In the genomic region with DNA sequence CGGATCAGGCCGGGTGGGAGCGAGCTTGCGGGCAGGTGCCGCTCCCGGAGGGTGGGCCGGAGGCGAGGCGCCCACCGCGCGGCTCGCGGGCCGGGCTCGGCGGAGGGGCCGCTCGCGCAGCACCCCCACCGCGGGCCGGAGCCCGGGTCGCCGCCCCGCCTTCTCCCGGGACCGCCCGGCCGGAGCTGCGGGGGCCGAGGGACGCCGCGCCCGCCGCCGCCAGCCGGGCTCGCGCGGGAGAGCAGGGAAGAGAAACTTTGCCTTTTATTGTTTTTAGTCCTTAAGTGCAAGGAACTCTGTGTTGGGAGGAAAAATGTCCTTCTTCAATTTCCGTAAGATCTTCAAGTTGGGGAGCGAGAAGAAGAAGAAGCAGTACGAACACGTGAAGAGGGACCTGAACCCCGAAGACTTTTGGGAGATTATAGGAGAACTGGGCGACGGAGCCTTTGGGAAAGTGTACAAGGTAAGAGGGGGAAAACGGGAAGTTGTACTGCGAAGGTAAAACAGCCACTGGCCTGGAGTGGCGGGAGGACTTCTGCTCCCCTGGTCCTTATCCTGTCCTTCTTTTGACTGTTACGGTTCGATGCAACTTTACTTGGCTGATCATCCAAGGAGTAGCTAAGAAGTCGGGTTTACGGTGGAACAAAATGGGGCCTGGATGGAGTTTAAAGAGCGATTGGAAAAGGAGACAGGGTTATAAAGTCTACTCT, we compare ENCODE assay signal across 8 cellular contexts. TPM values are rescaled to one million over a fixed set of nuclear protein-coding genes. Genes with fewer than 3 reads are reported as not detected.
DNase-seq lines count a peak whose midpoint lies in the region; ATAC-seq and TF ChIP-seq lines count a peak whose summit lies in the region.

No MANE protein-coding gene starts in this region.

- no peak overlapping the region for H2BK20ac ChIP-seq in H9 (ENCODE audit: low read depth, low read length, poor library complexity, severe bottlenecking)

- no peaks in the 10 kb centered on the region for H4K20me1 ChIP-seq in H9 (ENCODE audit: control insufficient read depth, insufficient read depth, insufficient read length)

- H3K79me2 ChIP-seq in H9 (ENCODE audit: insufficient read depth, low read length): no peaks in the 10 kb centered on the region

- no peak overlapping the region for H3K27ac ChIP-seq in H9 (ENCODE audit: insufficient read length, low read depth, low read length)

- CTCF ChIA-PET in activated CD8-positive, alpha-beta memory T cell treated with anti-CD3 and anti-CD28 coated beads, Interleukin-2, amount 10 ng/mL, durations not matched to agents 7 days and 5 days (lab: Charles Lee): interaction anchor here (0.7 to 3.0 kb wide), 6 partner anchors 24 to 154 kb away, joined by 3 to 12 read pairs (median 4); a partner anchor contains a TSS
- CTCF ChIA-PET in activated CD4-positive, alpha-beta memory T cell treated with anti-CD3 and anti-CD28 coated beads for 36 hours (lab: Charles Lee): interaction anchor here (0.5 to 1.4 kb wide), 5 partner anchors 47 to 154 kb away, joined by 3 to 9 read pairs (median 3); a partner anchor contains a TSS

- H3K4me1 ChIP-seq in H9 (ENCODE audit: insufficient read depth, low read length): peaks cover 3% of the 10 kb centered on the region; the same call in 1 of the 2 replicates

- no peaks in the 10 kb centered on the region for H3K79me1 ChIP-seq in H9 (ENCODE audit: insufficient read depth, low read depth, low read length, poor library complexity, severe bottlenecking)

- no peaks in the 10 kb centered on the region for H3K27me3 ChIP-seq in H9 (ENCODE audit: insufficient read depth, low read length)

- TF ChIP-seq CTCF in H9 (conservative IDR thresholded peaks at IDR 0.05) (no peak), fibroblast of the aortic adventitia (IDR thresholded peaks at IDR 0.05; ENCODE audit: insufficient read depth, low read length) (no peak), nephron (IDR thresholded peaks at IDR 0.05; ENCODE audit: unreplicated experiment in 3 of 3) (no peak)

- no peak overlapping the region for H3K56ac ChIP-seq in H9 (ENCODE audit: insufficient read length, low read depth, low read length)

- no peaks in the 10 kb centered on the region for H3K9me3 ChIP-seq in H9 (ENCODE audit: control insufficient read depth, low read depth, low read length)

- no peak overlapping the region for H3T11ph ChIP-seq in H9 (ENCODE audit: low read length)

- no peak overlapping the region for H4K5ac ChIP-seq in H9 (ENCODE audit: insufficient read length, low read depth, low read length)

- no peak overlapping the region for H2BK12ac ChIP-seq in H9 (ENCODE audit: insufficient read length, low read depth, low read length)

- H3K23ac ChIP-seq in H9 (ENCODE audit: insufficient read length, low read depth, low read length): no peak overlapping the region

- H3K9me3 Mint-ChIP-seq in activated CD8-positive, alpha-beta memory T cell treated with anti-CD3 and anti-CD28 coated beads, Interleukin-2, amount 10 ng/mL, durations not matched to agents 7 days and 5 days (ENCODE audit: low read depth): no peaks in the 10 kb centered on the region
- H3K9me3 Mint-ChIP-seq in H9 (no peaks in the 10 kb centered on the region), nephron (no peaks in the 10 kb centered on the region)
- H3K9me3 Mint-ChIP-seq in activated CD4-positive, alpha-beta memory T cell treated with anti-CD3 and anti-CD28 coated beads for 36 hours: no peaks in the 10 kb centered on the region

- H3K14ac ChIP-seq in H9 (ENCODE audit: insufficient read depth, low read length): peak overlapping the region; percentile 81; the same call in 1 of the 2 replicates

- H3K4me1 Mint-ChIP-seq in activated CD8-positive, alpha-beta memory T cell treated with anti-CD3 and anti-CD28 coated beads, Interleukin-2, amount 10 ng/mL, durations not matched to agents 7 days and 5 days: peaks cover 38% of the 10 kb centered on the region
- H3K4me1 Mint-ChIP-seq in H9 (peaks cover 25 to 34% of the 10 kb centered on the region in 2 experiments), nephron (peaks cover 37% of the 10 kb centered on the region)
- H3K4me1 Mint-ChIP-seq in activated CD4-positive, alpha-beta memory T cell treated with anti-CD3 and anti-CD28 coated beads for 36 hours (ENCODE audit: low read depth): peaks cover 38% of the 10 kb centered on the region

- H3K4me3 Mint-ChIP-seq in activated CD8-positive, alpha-beta memory T cell treated with anti-CD3 and anti-CD28 coated beads, Interleukin-2, amount 10 ng/mL, durations not matched to agents 7 days and 5 days: peak overlapping the region; percentile 97
- peak overlapping the region; percentile 88 to 90 for H3K4me3 Mint-ChIP-seq in H9
- peak overlapping the region; percentile 94 for H3K4me3 Mint-ChIP-seq in activated CD4-positive, alpha-beta memory T cell treated with anti-CD3 and anti-CD28 coated beads for 36 hours
- peak overlapping the region; percentile 95 to 98 (median 96) for H3K4me3 Mint-ChIP-seq in nephron

- peaks cover 11% of the 10 kb centered on the region for H3K23me2 ChIP-seq in H9 (ENCODE audit: insufficient read length, low read depth, low read length, poor library complexity, severe bottlenecking)

- no peaks in the 10 kb centered on the region for H3K27me3 Mint-ChIP-seq in activated CD8-positive, alpha-beta memory T cell treated with anti-CD3 and anti-CD28 coated beads, Interleukin-2, amount 10 ng/mL, durations not matched to agents 7 days and 5 days
- H3K27me3 Mint-ChIP-seq in H9 (ENCODE audit: low read depth) (peaks cover 2% of the 10 kb centered on the region; the same call in 1 of the 2 replicates), nephron (ENCODE audit: low read depth) (no peaks in the 10 kb centered on the region)
- no peaks in the 10 kb centered on the region for H3K27me3 Mint-ChIP-seq in activated CD4-positive, alpha-beta memory T cell treated with anti-CD3 and anti-CD28 coated beads for 36 hours

- WGBS in H9 (ENCODE audit: extremely low coverage, insufficient read length, low lambda C conversion rate): no CpG with 5 or more reads among the region's 58 CpGs

- no peak overlapping the region for H2BK5ac ChIP-seq in H9 (ENCODE audit: insufficient read length, low read length)

- POLR2A ChIA-PET in activated CD4-positive, alpha-beta memory T cell treated with anti-CD3 and anti-CD28 coated beads for 36 hours (lab: Charles Lee): interaction anchor here (0.6 to 2.3 kb wide), 8 partner anchors 13 to 154 kb away, joined by 3 to 15 read pairs (median 3); a partner anchor contains a TSS

- peak; percentile 55 for ATAC-seq in activated CD8-positive, alpha-beta memory T cell treated with anti-CD3 and anti-CD28 coated beads, Interleukin-2, amount 10 ng/mL, durations not matched to agents 7 days and 5 days
- ATAC-seq in GM21367 (IDR thresholded peaks at IDR 0.05; ENCODE audit: unreplicated experiment): no peak

- DNase-seq in activated CD8-positive, alpha-beta memory T cell treated with anti-CD3 and anti-CD28 coated beads, Interleukin-2, amount 10 ng/mL, durations not matched to agents 7 days and 5 days: no peak
- DNase-seq in activated CD8-positive, alpha-beta memory T cell treated with anti-CD3 and anti-CD28 coated beads, Interleukin-2, amount 50 U/mL, for 4 hours: no peak
- no peak for DNase-seq in H9
- DNase-seq in Kasumi-1 (lab: John Stamatoyannopoulos, UW): peak; percentile 76 to 79
- DNase-seq in activated CD4-positive, alpha-beta memory T cell treated with anti-CD3 and anti-CD28 coated beads for 36 hours: peak; percentile 22
- DNase-seq in fibroblast of the aortic adventitia (ENCODE audit: low read depth): peak; percentile 30

- H3K4me3 ChIP-seq in fibroblast of the aortic adventitia (ENCODE audit: low read depth, low read length): peak overlapping the region; percentile 73

- H2AFZ ChIP-seq in H9 (ENCODE audit: low read length): peak overlapping the region; percentile 89

- peak overlapping the region; percentile 87 for H3K27ac Mint-ChIP-seq in activated CD8-positive, alpha-beta memory T cell treated with anti-CD3 and anti-CD28 coated beads, Interleukin-2, amount 10 ng/mL, durations not matched to agents 7 days and 5 days
- H3K27ac Mint-ChIP-seq in H9: peak overlapping the region in 1 of 3 experiments; percentile 1; a peak in 1 of 7 replicates
- H3K27ac Mint-ChIP-seq in activated CD4-positive, alpha-beta memory T cell treated with anti-CD3 and anti-CD28 coated beads for 36 hours: peak overlapping the region; percentile 80
- H3K27ac Mint-ChIP-seq in nephron: peak overlapping the region; percentile 81 to 95 (median 92)

- H4K8ac ChIP-seq in H9 (replicated peaks; ENCODE audit: insufficient read length, low read depth, low read length): no peak overlapping the region

- no peak overlapping the region for H4K91ac ChIP-seq in H9 (ENCODE audit: insufficient read length, low read depth, low read length)

- no peak overlapping the region for H2BK120ac ChIP-seq in H9 (ENCODE audit: low read depth, low read length, poor library complexity, severe bottlenecking)

- H3K18ac ChIP-seq in H9 (ENCODE audit: insufficient read length, low read depth, low read length): no peak overlapping the region

- peaks cover 9% of the 10 kb centered on the region for H3K36me3 Mint-ChIP-seq in activated CD8-positive, alpha-beta memory T cell treated with anti-CD3 and anti-CD28 coated beads, Interleukin-2, amount 10 ng/mL, durations not matched to agents 7 days and 5 days
- H3K36me3 Mint-ChIP-seq in H9 (ENCODE audit: insufficient read depth in 1 of 3, low read depth in 3 of 3) (no peaks in the 10 kb centered on the region; a peak in 1 of 7 replicates), nephron (ENCODE audit: low read depth) (peaks cover under 1% of the 10 kb centered on the region)
- H3K36me3 Mint-ChIP-seq in activated CD4-positive, alpha-beta memory T cell treated with anti-CD3 and anti-CD28 coated beads for 36 hours: peaks cover 5% of the 10 kb centered on the region

- H3K9ac ChIP-seq in H9 (ENCODE audit: extremely low read depth, insufficient read length, low read length): peak overlapping the region; percentile 67

- no peak overlapping the region for H2AK5ac ChIP-seq in H9 (ENCODE audit: insufficient read length, low read length)

- peak overlapping the region; percentile 98 for H3K4me2 ChIP-seq in H9 (ENCODE audit: insufficient read depth, insufficient read length, low read length)

- intact Hi-C loops in activated CD4-positive, alpha-beta memory T cell treated with anti-CD3 and anti-CD28 coated beads for 36 hours (cut with micrococcal nuclease): loop anchor here (1.0 to 2.0 kb wide), 6 partner anchors 16 to 301 kb away; a partner anchor contains a TSS

- no peak overlapping the region for H2BK15ac ChIP-seq in H9 (ENCODE audit: low read depth, low read length)

- H3K4ac ChIP-seq in H9 (ENCODE audit: low read depth, low read length): no peak overlapping the region

RNA-seq across cellular contexts. Expression of a gene that starts 0.6 kb away (rescaled TPM):
- 10 to 100 TPM; 31.2 to 32.6 TPM for total RNA-seq in activated CD8-positive, alpha-beta memory T cell treated with anti-CD3 and anti-CD28 coated beads, Interleukin-2, amount 10 ng/mL, durations not matched to agents 7 days and 5 days
- 18.4 and 21.0 TPM in 2 replicates for total RNA-seq in H9 (2021)
- 10 to 100 TPM; 26.1 to 27.7 TPM for total RNA-seq in activated CD4-positive, alpha-beta memory T cell treated with anti-CD3 and anti-CD28 coated beads for 36 hours
- 50.1 and 81.3 TPM in 2 replicates for total RNA-seq in fibroblast of the aortic adventitia (ENCODE audit: low replicate concordance)

RNA-seq across cellular contexts. Expression of a gene that starts 49.6 kb away (rescaled TPM):
- total RNA-seq in activated CD8-positive, alpha-beta memory T cell treated with anti-CD3 and anti-CD28 coated beads, Interleukin-2, amount 10 ng/mL, durations not matched to agents 7 days and 5 days: 10 to 100 TPM; 37.5 to 52.0 TPM
- total RNA-seq in H9 (2021) (10.8 and 11.3 TPM in 2 replicates), fibroblast of the aortic adventitia (ENCODE audit: low replicate concordance) (18.4 and 34.9 TPM in 2 replicates)
- total RNA-seq in activated CD4-positive, alpha-beta memory T cell treated with anti-CD3 and anti-CD28 coated beads for 36 hours: 10 to 100 TPM; 56.1 to 57.0 TPM

Comparison
In these comparisons a context has a peak if more than half of its experiments do, and no peak if none do; other contexts are left out.
1. DNase-seq: peak in Kasumi-1 (2 of 2), activated CD4-positive, alpha-beta memory T cell treated with anti-CD3 and anti-CD28 coated beads for 36 hours (single experiment) and fibroblast of the aortic adventitia (single experiment); none in activated CD8-positive, alpha-beta memory T cell treated with anti-CD3 and anti-CD28 coated beads, Interleukin-2, amount 10 ng/mL, durations not matched to agents 7 days and 5 days (single experiment), activated CD8-positive, alpha-beta memory T cell treated with anti-CD3 and anti-CD28 coated beads, Interleukin-2, amount 50 U/mL, for 4 hours (single experiment) and H9 (single experiment).
2. Peak in every context shown above with its lines, with median percentiles within 50 percentile points of each other: H3K4me3 Mint-ChIP-seq.